2 cellular contexts compared by ENCODE assay signal in the genomic region with DNA sequence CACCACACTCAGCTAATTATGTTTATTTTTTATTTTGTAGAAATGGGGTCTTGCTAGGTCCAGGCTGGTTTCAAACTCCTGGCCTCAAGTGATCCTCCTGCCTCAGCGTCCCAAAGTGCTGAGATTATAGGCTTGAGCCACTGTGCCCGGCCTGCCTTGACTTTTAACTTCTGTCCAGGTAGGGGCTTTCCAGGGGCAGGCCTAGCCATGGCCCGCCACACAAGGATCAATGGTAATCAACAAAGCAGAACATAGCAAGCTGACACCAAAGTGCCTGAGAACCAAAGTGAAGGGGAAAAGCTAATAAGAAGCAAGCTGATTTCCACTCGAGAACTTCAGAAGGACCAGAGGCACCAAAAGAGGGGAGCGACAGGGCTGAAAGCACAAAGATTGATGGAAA.
TF ChIP-seq lines count a peak whose summit lies in the region.

No MANE protein-coding gene starts in this region.

TF ChIP-seq in IMR-90, 13 proteins besides CTCF, POLR2A, EP300 and RAD21:
- TF ChIP-seq, protein P1, sequence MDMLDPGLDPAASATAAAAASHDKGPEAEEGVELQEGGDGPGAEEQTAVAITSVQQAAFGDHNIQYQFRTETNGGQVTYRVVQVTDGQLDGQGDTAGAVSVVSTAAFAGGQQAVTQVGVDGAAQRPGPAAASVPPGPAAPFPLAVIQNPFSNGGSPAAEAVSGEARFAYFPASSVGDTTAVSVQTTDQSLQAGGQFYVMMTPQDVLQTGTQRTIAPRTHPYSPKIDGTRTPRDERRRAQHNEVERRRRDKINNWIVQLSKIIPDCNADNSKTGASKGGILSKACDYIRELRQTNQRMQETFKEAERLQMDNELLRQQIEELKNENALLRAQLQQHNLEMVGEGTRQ (IDR thresholded peaks at IDR 0.05; ENCODE audit: low read depth, low read length) = no peak
- TF ChIP-seq MXI1 (IDR thresholded peaks at IDR 0.05; ENCODE audit: borderline replicate concordance, low read depth, low read length) = no peak
- TF ChIP-seq RCOR1 (IDR thresholded peaks at IDR 0.05; ENCODE audit: insufficient replicate concordance, low read length) = no peak
- no peak for TF ChIP-seq FOS (IDR thresholded peaks at IDR 0.05; ENCODE audit: low read depth, low read length)
- TF ChIP-seq RFX5 (IDR thresholded peaks at IDR 0.05; ENCODE audit: low read depth, low read length) = no peak
- TF ChIP-seq CHD1 (IDR thresholded peaks at IDR 0.05; ENCODE audit: low read depth, low read length) = no peak
- TF ChIP-seq NFE2L2 (IDR thresholded peaks at IDR 0.05; ENCODE audit: low read depth, low read length) = no peak
- no peak for TF ChIP-seq SMC3 (IDR thresholded peaks at IDR 0.05; ENCODE audit: low read depth, low read length)
- no peak for TF ChIP-seq BHLHE40 (IDR thresholded peaks at IDR 0.05; ENCODE audit: low read depth, low read length)
- TF ChIP-seq, protein P2, sequence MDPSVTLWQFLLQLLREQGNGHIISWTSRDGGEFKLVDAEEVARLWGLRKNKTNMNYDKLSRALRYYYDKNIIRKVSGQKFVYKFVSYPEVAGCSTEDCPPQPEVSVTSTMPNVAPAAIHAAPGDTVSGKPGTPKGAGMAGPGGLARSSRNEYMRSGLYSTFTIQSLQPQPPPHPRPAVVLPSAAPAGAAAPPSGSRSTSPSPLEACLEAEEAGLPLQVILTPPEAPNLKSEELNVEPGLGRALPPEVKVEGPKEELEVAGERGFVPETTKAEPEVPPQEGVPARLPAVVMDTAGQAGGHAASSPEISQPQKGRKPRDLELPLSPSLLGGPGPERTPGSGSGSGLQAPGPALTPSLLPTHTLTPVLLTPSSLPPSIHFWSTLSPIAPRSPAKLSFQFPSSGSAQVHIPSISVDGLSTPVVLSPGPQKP (IDR thresholded peaks at IDR 0.05; ENCODE audit: borderline replicate concordance, low read depth, low read length) = no peak
- no peak for TF ChIP-seq CEBPB (IDR thresholded peaks at IDR 0.05; ENCODE audit: low read depth, low read length)
- TF ChIP-seq MAZ (IDR thresholded peaks at IDR 0.05; ENCODE audit: borderline replicate concordance, low read depth, low read length) = no peak
- no peak for TF ChIP-seq MAFK (IDR thresholded peaks at IDR 0.05; ENCODE audit: low read depth, low read length)

TF ChIP-seq in GM12878, 131 proteins besides CTCF, POLR2A, EP300 and RAD21:
- TF ChIP-seq, protein P3, sequence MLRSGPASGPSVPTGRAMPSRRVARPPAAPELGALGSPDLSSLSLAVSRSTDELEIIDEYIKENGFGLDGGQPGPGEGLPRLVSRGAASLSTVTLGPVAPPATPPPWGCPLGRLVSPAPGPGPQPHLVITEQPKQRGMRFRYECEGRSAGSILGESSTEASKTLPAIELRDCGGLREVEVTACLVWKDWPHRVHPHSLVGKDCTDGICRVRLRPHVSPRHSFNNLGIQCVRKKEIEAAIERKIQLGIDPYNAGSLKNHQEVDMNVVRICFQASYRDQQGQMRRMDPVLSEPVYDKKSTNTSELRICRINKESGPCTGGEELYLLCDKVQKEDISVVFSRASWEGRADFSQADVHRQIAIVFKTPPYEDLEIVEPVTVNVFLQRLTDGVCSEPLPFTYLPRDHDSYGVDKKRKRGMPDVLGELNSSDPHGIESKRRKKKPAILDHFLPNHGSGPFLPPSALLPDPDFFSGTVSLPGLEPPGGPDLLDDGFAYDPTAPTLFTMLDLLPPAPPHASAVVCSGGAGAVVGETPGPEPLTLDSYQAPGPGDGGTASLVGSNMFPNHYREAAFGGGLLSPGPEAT (IDR thresholded peaks at IDR 0.05; ENCODE audit: low read depth) = 0 out of 2 replicates have a peak, but pooled peaks have one; percentile 24
- TF ChIP-seq TBL1XR1 (IDR thresholded peaks at IDR 0.05; ENCODE audit: low read depth, low read length) = no peak
- no peak for TF ChIP-seq CREB1 (IDR thresholded peaks at IDR 0.05; ENCODE audit: low read depth)
- no peak for TF ChIP-seq KAT2A (conservative IDR thresholded peaks at IDR 0.05; ENCODE audit: control insufficient read depth, low read depth, low read length)
- no peak for TF ChIP-seq RCOR1 (conservative IDR thresholded peaks at IDR 0.05; ENCODE audit: low read depth, low read length)
- TF ChIP-seq GATAD2B (conservative IDR thresholded peaks at IDR 0.05; ENCODE audit: low read depth) = no peak
- no peak for TF ChIP-seq ZSCAN29 (IDR thresholded peaks at IDR 0.05)
